ENCODE assay signal across 8 cellular contexts in genomic region chr3:52004158-52004787, GRCh38. TPM values are rescaled to one million over a fixed set of nuclear protein-coding genes. Genes with fewer than 3 reads are reported as not detected.
DNase-seq lines count a peak whose midpoint lies in the region; ATAC-seq, FAIRE-seq and TF ChIP-seq lines count a peak whose summit lies in the region.

No MANE protein-coding gene starts in this region.

- TF ChIP-seq CTCF in GM10266 (IDR thresholded peaks at IDR 0.05; ENCODE audit: control insufficient read depth, insufficient read depth, low read depth, missing control alignments) = peak; percentile 43
- TF ChIP-seq CTCF in PC-3 (conservative IDR thresholded peaks at IDR 0.05; ENCODE audit: low read depth, low read length) = peak; percentile 40; the same call in 1 of the 2 replicates
- peak; percentile 30 for TF ChIP-seq CTCF in fibroblast of mammary gland (conservative IDR thresholded peaks at IDR 0.05; ENCODE audit: control insufficient read depth, insufficient read depth, low read depth, low read length)

- TF ChIP-seq POLR2A in H54 (IDR thresholded peaks at IDR 0.05; ENCODE audit: low read depth, low read length) = no peak
- no peak for TF ChIP-seq POLR2A in GM18505 (IDR thresholded peaks at IDR 0.05; ENCODE audit: borderline replicate concordance, extremely low read depth, insufficient read depth, insufficient read length)

- no peaks in the 10 kb centered on the region for H3K79me2 ChIP-seq in PC-3 (ENCODE audit: low read length)

- H3K9me3 ChIP-seq in PC-3 (ENCODE audit: low read length) = no peaks in the 10 kb centered on the region
- H3K9me3 ChIP-seq in small intestine (ENCODE audit: control insufficient read depth, low read depth) = no peaks in the 10 kb centered on the region

- no peak overlapping the region for H3K4me3 ChIP-seq in PC-3 (ENCODE audit: low read length)
- H3K4me3 ChIP-seq in fibroblast of mammary gland (ENCODE audit: control insufficient read depth, low read depth, low read length) = no peak overlapping the region
- H3K4me3 ChIP-seq in small intestine (ENCODE audit: low read depth in 1 of 2, low read length in 2 of 2) = no peak overlapping the region

- H2AFZ ChIP-seq in PC-3 (ENCODE audit: low read length) = no peak overlapping the region

- no peak for ATAC-seq in PC-3
- no peak for ATAC-seq in GM18505 (IDR thresholded peaks at IDR 0.05; ENCODE audit: unreplicated experiment)

- no peak overlapping the region for H3K4me2 ChIP-seq in PC-3 (ENCODE audit: low read length)

- H3K27ac ChIP-seq in PC-3 (ENCODE audit: low read length) (no peak overlapping the region), small intestine (ENCODE audit: low read depth in 1 of 2, low read length in 1 of 2) (no peak overlapping the region)

- no peak for FAIRE-seq in small intestine (lab: Jason Lieb, UNC)
- FAIRE-seq in H54 (lab: Jason Lieb, UNC) = no peak

- no peaks in the 10 kb centered on the region for H3F3A ChIP-seq in PC-3 (ENCODE audit: low read length, unreplicated experiment)

- H3K9ac ChIP-seq in PC-3 (ENCODE audit: low read length) = no peak overlapping the region

- DNase-seq in GM10266 (ENCODE audit: extremely low spot score) (peak; percentile 56), PC-3 (no peak), fibroblast of mammary gland (ENCODE audit: low read depth) (no peak), pons (ENCODE audit: low spot score) (peak; percentile 76), NCI-H2196 treated with DMSO at 0.1 percent for 48 hours (lab: John Stamatoyannopoulos, UW; ENCODE audit: unreplicated experiment) (no peak), small intestine (no peak), H54 (ENCODE audit: insufficient read length, low spot score) (no peak)

- H3K27me3 ChIP-seq in PC-3 (ENCODE audit: low read length) = no peaks in the 10 kb centered on the region
- H3K27me3 ChIP-seq in small intestine (ENCODE audit: control insufficient read depth in 2 of 2, insufficient read depth in 2 of 2, low read length in 2 of 2) = no peaks in the 10 kb centered on the region

- H3K9me2 ChIP-seq in PC-3 (replicated peaks; ENCODE audit: low read length) = no peaks in the 10 kb centered on the region

- no peaks in the 10 kb centered on the region for H3K36me3 ChIP-seq in PC-3 (ENCODE audit: low read depth, low read length)
- no peaks in the 10 kb centered on the region for H3K36me3 ChIP-seq in small intestine (ENCODE audit: control insufficient read depth in 2 of 2, insufficient read depth in 2 of 2, low read length in 2 of 2)

- H3K4me1 ChIP-seq in PC-3 (ENCODE audit: insufficient read depth, low read length) (no peaks in the 10 kb centered on the region), small intestine (ENCODE audit: control insufficient read depth in 2 of 2, insufficient read depth in 1 of 2, low read depth in 1 of 2, low read length in 1 of 2) (no peaks in the 10 kb centered on the region)

- CTCF ChIA-PET in PC-3 (lab: Charles Lee) = interaction anchor here (0.6 to 2.5 kb wide), 2 partner anchors 49 to 114 kb away, joined by 3 to 11 read pairs; no protein-coding TSS in a partner anchor

- WGBS in small intestine, 3 donors = 60 to 69% (median 67%) methylated on average over 15 to 16 of the region's 16 CpGs

- POLR2A ChIA-PET in PC-3 (lab: Charles Lee; ENCODE audit: unreplicated experiment) = no interaction called here

- intact Hi-C loops in PC-3 (cut with micrococcal nuclease) = no loop called here

- no peaks in the 10 kb centered on the region for H4K20me1 ChIP-seq in PC-3 (ENCODE audit: low read length)

- no TSS peak for BruUV-seq in PC-3 (replicated peaks; lab: Mats Ljungman, UMichigan)

RNA-seq across cellular contexts. Expression of gene RPL29, which starts 8.6 kb away (rescaled TPM):
- total RNA-seq in PC-3 (2014; rRNA removed) = 1,539 and 1,807 TPM in 2 replicates
- 1,000 to 10,000 TPM; 2,279 to 2,499 (median 2,299) TPM for polyA plus RNA-seq in small intestine

RNA-seq across cellular contexts. Expression of gene ACY1, which starts 20.9 kb away (rescaled TPM):
- total RNA-seq in PC-3 (2014; rRNA removed) = 71.3 and 113 TPM in 2 replicates
- 1,000 to 10,000 TPM in 1 of 3 donors, 100 to 1,000 TPM in 2; 164 to 1,228 (median 877) TPM for polyA plus RNA-seq in small intestine

RNA-seq across cellular contexts. Expression of gene ABHD14A, which starts 29.4 kb away (rescaled TPM):
- total RNA-seq in PC-3 (2014; rRNA removed) = 22.1 and 23.4 TPM in 2 replicates
- 10 to 100 TPM in 1 of 3 donors, 1 to 10 TPM in 2; 4.6 to 17.6 (median 5.1) TPM for polyA plus RNA-seq in small intestine

RNA-seq across cellular contexts. Expression of gene ABHD14B, which starts 30.4 kb away (rescaled TPM):
- total RNA-seq in PC-3 (2014; rRNA removed) = 49.6 and 53.8 TPM in 2 replicates
- polyA plus RNA-seq in small intestine = 100 to 1,000 TPM in 2 of 3 donors, 10 to 100 TPM in 1; 71.3 to 164 (median 131) TPM

RNA-seq across cellular contexts. Expression of gene PCBP4, which starts 37.0 kb away (rescaled TPM):
- total RNA-seq in PC-3 (2014; rRNA removed) = 45.8 and 59.1 TPM in 2 replicates
- polyA plus RNA-seq in small intestine = 10 to 100 TPM; 24.0 to 60.8 (median 45.4) TPM

Comparison
In these comparisons a context has a peak if more than half of its experiments do, and no peak if none do; other contexts are left out.
1. DNase-seq: peak in GM10266 (single experiment) and pons (single experiment); none in PC-3 (single experiment), fibroblast of mammary gland (single experiment), NCI-H2196 treated with DMSO at 0.1 percent for 48 hours (single experiment), small intestine (single experiment) and H54 (single experiment).
2. Peak in every context shown above with its lines, with median percentiles within 50 percentile points of each other: CTCF ChIP-seq.